11 cellular contexts compared by ENCODE assay signal in genomic region chr10:80463868-80464267, GRCh38. TPM values are rescaled to one million over a fixed set of nuclear protein-coding genes. Genes with fewer than 3 reads are reported as not detected.
A peak's percentile ranks its signal among the peaks of the same experiment; 100 is the strongest.
DNase-seq lines count a peak whose midpoint lies in the region; ATAC-seq and TF ChIP-seq lines count a peak whose summit lies in the region.
"Had no signal": no experiment of that assay in that cellular context is flagged by ENCODE, and none has a peak within 500 bp of the region (broad histone marks: within the 10 kb centered on the region; RNA-seq: fewer than 3 reads in every experiment).

No MANE protein-coding gene starts in this region.

- peak overlapping the region; percentile 98 for H3K27ac Mint-ChIP-seq in activated CD4-positive, alpha-beta T cell treated with anti-CD3 and anti-CD28 coated beads, Interleukin-2, amount 10 ng/mL, durations not matched to agents 24 days and 14 days
- H3K27ac Mint-ChIP-seq in activated naive CD8-positive, alpha-beta T cell treated with anti-CD3 and anti-CD28 coated beads, Interleukin-2, amount 50 U/mL, for 24 hours = peak overlapping the region; percentile 79

- no peaks in the 10 kb centered on the region for H3K27me3 Mint-ChIP-seq in activated CD4-positive, alpha-beta T cell treated with anti-CD3 and anti-CD28 coated beads, Interleukin-2, amount 10 ng/mL, durations not matched to agents 24 days and 14 days
- no peaks in the 10 kb centered on the region for H3K27me3 Mint-ChIP-seq in activated naive CD8-positive, alpha-beta T cell treated with anti-CD3 and anti-CD28 coated beads, Interleukin-2, amount 50 U/mL, for 24 hours

- H3K4me3 Mint-ChIP-seq in activated CD4-positive, alpha-beta T cell treated with anti-CD3 and anti-CD28 coated beads, Interleukin-2, amount 10 ng/mL, durations not matched to agents 24 days and 14 days = peak overlapping the region; percentile 83
- H3K4me3 Mint-ChIP-seq in activated naive CD8-positive, alpha-beta T cell treated with anti-CD3 and anti-CD28 coated beads, Interleukin-2, amount 50 U/mL, for 24 hours = peak overlapping the region; percentile 40

- no peak for TF ChIP-seq CTCF in right lobe of liver (IDR thresholded peaks at IDR 0.05)

- H3K27ac ChIP-seq in right lobe of liver (peak overlapping the region; percentile 30 to 49 (median 45)), temporal lobe (ENCODE audit: low read depth, low read length) (peak overlapping the region; percentile 92)

- no peaks in the 10 kb centered on the region for H3K9me3 ChIP-seq in right lobe of liver
- H3K9me3 ChIP-seq: mucosa of descending colon had no signal

- no peaks in the 10 kb centered on the region for H3K36me3 ChIP-seq in right lobe of liver

- H3K36me3 Mint-ChIP-seq in activated CD4-positive, alpha-beta T cell treated with anti-CD3 and anti-CD28 coated beads, Interleukin-2, amount 10 ng/mL, durations not matched to agents 24 days and 14 days (ENCODE audit: low read depth) = peaks cover 20% of the 10 kb centered on the region
- H3K36me3 Mint-ChIP-seq in activated naive CD8-positive, alpha-beta T cell treated with anti-CD3 and anti-CD28 coated beads, Interleukin-2, amount 50 U/mL, for 24 hours (ENCODE audit: low read depth) = no peaks in the 10 kb centered on the region

- 66% methylated on average over 10 of the region's 10 CpGs for WGBS in right lobe of liver (ENCODE audit: insufficient coverage, low coverage, low lambda C conversion rate, missing lambda C conversion rate)

- no peaks in the 10 kb centered on the region for H3K27me3 ChIP-seq in right lobe of liver

- peaks cover 4 to 94% (median 33%) of the 10 kb centered on the region in 4 donors for H3K4me1 ChIP-seq in right lobe of liver

- intact Hi-C loops in activated CD4-positive, alpha-beta T cell treated with anti-CD3 and anti-CD28 coated beads, Interleukin-2, amount 10 ng/mL, durations not matched to agents 24 days and 14 days (cut with micrococcal nuclease) = loop anchor here (1.0 kb wide), 2 partner anchors 8 to 9 kb away; no protein-coding TSS in a partner anchor
- intact Hi-C loops in right lobe of liver (cut with DNase I) = no loop called here

- no peak for DNase-seq in activated CD4-positive, alpha-beta T cell treated with anti-CD3 and anti-CD28 coated beads, Interleukin-2, amount 10 ng/mL, durations not matched to agents 24 days and 14 days
- DNase-seq in activated CD4-positive, alpha-beta T cell treated with anti-CD3 and anti-CD28 coated beads, Interleukin-2, amount 50 U/mL, for 1 hour = no peak
- no peak for DNase-seq in activated naive CD8-positive, alpha-beta T cell treated with anti-CD3 and anti-CD28 coated beads, Interleukin-2, amount 50 U/mL, for 24 hours
- DNase-seq in right lobe of liver (no peak), kidney glomerular epithelial cell (lab: John Stamatoyannopoulos, UW) (no peak), NCI-H526 treated with DMSO at 0.1 percent for 48 hours (lab: John Stamatoyannopoulos, UW) (no peak)
- DNase-seq: mucosa of descending colon, NCI-H187 treated with DMSO at 0.1 percent for 48 hours, T1000 had no signal

- H3K4me3 ChIP-seq in right lobe of liver = no peak overlapping the region
- H3K4me3 ChIP-seq: mucosa of descending colon had no signal

- TF ChIP-seq POLR2A in right lobe of liver (IDR thresholded peaks at IDR 0.05) = no peak

- H3K4me1 Mint-ChIP-seq in activated CD4-positive, alpha-beta T cell treated with anti-CD3 and anti-CD28 coated beads, Interleukin-2, amount 10 ng/mL, durations not matched to agents 24 days and 14 days = peaks cover 93% of the 10 kb centered on the region
- H3K4me1 Mint-ChIP-seq in activated naive CD8-positive, alpha-beta T cell treated with anti-CD3 and anti-CD28 coated beads, Interleukin-2, amount 50 U/mL, for 24 hours = peaks cover 99% of the 10 kb centered on the region

- no peaks in the 10 kb centered on the region for H3K9me3 Mint-ChIP-seq in activated CD4-positive, alpha-beta T cell treated with anti-CD3 and anti-CD28 coated beads, Interleukin-2, amount 10 ng/mL, durations not matched to agents 24 days and 14 days
- no peaks in the 10 kb centered on the region for H3K9me3 Mint-ChIP-seq in activated naive CD8-positive, alpha-beta T cell treated with anti-CD3 and anti-CD28 coated beads, Interleukin-2, amount 50 U/mL, for 24 hours

- ATAC-seq in activated naive CD8-positive, alpha-beta T cell treated with anti-CD3 and anti-CD28 coated beads, Interleukin-2, amount 50 U/mL, for 24 hours = no peak
- ATAC-seq in right lobe of liver (no peak), HG02884 (IDR thresholded peaks at IDR 0.05; ENCODE audit: unreplicated experiment) (no peak)
- ATAC-seq: mucosa of descending colon had no signal

RNA-seq across cellular contexts. Expression of gene TSPAN14, which starts 9.8 kb away (rescaled TPM):
- 57.8 and 61.7 TPM in 2 replicates for total RNA-seq in activated CD4-positive, alpha-beta T cell treated with anti-CD3 and anti-CD28 coated beads, Interleukin-2, amount 10 ng/mL, durations not matched to agents 24 days and 14 days
- total RNA-seq in right lobe of liver (10 to 100 TPM; 22.1 to 39.0 (median 28.4) TPM), temporal lobe (27.8 TPM)

RNA-seq across cellular contexts. Expression of gene PRXL2A, which starts 55.5 kb away (rescaled TPM):
- total RNA-seq in activated CD4-positive, alpha-beta T cell treated with anti-CD3 and anti-CD28 coated beads, Interleukin-2, amount 10 ng/mL, durations not matched to agents 24 days and 14 days = 14.8 and 16.4 TPM in 2 replicates
- 10 to 100 TPM; 41.3 to 89.8 (median 80.5) TPM for total RNA-seq in right lobe of liver
- 68.6 TPM for total RNA-seq in temporal lobe
